In the genomic region with DNA sequence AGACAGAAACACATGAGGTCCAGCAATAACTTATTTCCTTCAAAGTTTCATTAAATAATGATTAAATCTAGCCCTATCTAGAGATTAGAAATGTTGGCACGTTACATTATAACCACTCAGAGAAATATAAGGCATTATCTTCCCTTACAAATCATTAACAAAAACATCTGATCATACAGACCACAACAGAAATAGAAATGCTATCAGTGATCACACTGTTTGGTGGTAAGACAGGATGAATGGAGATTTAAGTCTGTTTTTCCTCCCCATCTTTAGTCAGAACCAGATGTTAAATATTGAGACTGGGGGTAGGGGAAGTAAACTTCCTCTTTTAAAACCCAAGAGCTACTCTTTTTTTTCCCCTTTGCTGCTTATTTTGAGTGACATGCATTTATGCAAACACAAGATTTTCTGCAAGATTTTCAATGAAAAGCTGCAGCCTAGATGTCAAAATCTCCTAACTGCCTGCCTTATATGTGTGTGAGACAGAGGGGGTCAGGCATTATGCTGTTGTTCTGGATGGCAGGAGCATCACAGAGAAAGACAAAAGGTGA, we compare ENCODE assay signal across 8 cellular contexts.
DNase-seq lines count a peak whose midpoint lies in the region; ATAC-seq and TF ChIP-seq lines count a peak whose summit lies in the region.

No MANE protein-coding gene starts in this region.

- H3K36me3 Mint-ChIP-seq in endothelial cell (ENCODE audit: low read depth, unreplicated experiment) = peaks cover 4% of the 10 kb centered on the region

- H3K79me2 ChIP-seq in Loucy (ENCODE audit: insufficient read depth, low read length) = peaks cover 5% of the 10 kb centered on the region; the same call in 1 of the 2 replicates

- no peak overlapping the region for H2AFZ ChIP-seq in Loucy (ENCODE audit: low read length)

- H3K4me1 Mint-ChIP-seq in endothelial cell (ENCODE audit: unreplicated experiment) = peaks cover 26% of the 10 kb centered on the region

- no peaks in the 10 kb centered on the region for H4K20me1 ChIP-seq in Loucy (ENCODE audit: insufficient read depth, low read length, poor library complexity, severe bottlenecking)

- no peaks in the 10 kb centered on the region; the same call in 1 of the 2 replicates for H3K9me3 ChIP-seq in Loucy (ENCODE audit: insufficient read depth, low read depth, low read length)
- H3K9me3 ChIP-seq in right atrium auricular region = no peaks in the 10 kb centered on the region

- no peak overlapping the region for H3K27ac ChIP-seq in right atrium auricular region

- H3K4me1 ChIP-seq in Loucy (ENCODE audit: insufficient read depth, low read length, poor library complexity, severe bottlenecking) = peaks cover 25% of the 10 kb centered on the region
- peaks cover 0 to 48% of the 10 kb centered on the region in 2 donors for H3K4me1 ChIP-seq in right atrium auricular region

- no peaks in the 10 kb centered on the region for H3K36me3 ChIP-seq in Loucy (ENCODE audit: insufficient read depth, low read length)
- no peaks in the 10 kb centered on the region for H3K36me3 ChIP-seq in right atrium auricular region

- H3K9me3 Mint-ChIP-seq in endothelial cell (ENCODE audit: unreplicated experiment) = no peaks in the 10 kb centered on the region

- H3K27ac Mint-ChIP-seq in endothelial cell (ENCODE audit: unreplicated experiment) = peak overlapping the region; percentile 10

- no peak overlapping the region for H3K9ac ChIP-seq in Loucy (ENCODE audit: low read depth, low read length, poor library complexity, severe bottlenecking)

- peak overlapping the region; percentile 67 for H3K4me2 ChIP-seq in Loucy (ENCODE audit: low read depth, low read length, poor library complexity, severe bottlenecking)

- peaks cover 1% of the 10 kb centered on the region for H3K27me3 Mint-ChIP-seq in endothelial cell (ENCODE audit: unreplicated experiment)

- H3K4me3 Mint-ChIP-seq in endothelial cell (ENCODE audit: unreplicated experiment) = no peak overlapping the region

- ATAC-seq in GM18502 (IDR thresholded peaks at IDR 0.05; ENCODE audit: poor library complexity, unreplicated experiment) = peak; percentile 83
- ATAC-seq in GM21786 (IDR thresholded peaks at IDR 0.05; ENCODE audit: unreplicated experiment) = peak; percentile 77

- no peak for DNase-seq in endothelial cell (ENCODE audit: low spot score)
- DNase-seq in ecto neural progenitor cell (ENCODE audit: low spot score) = no peak
- DNase-seq in anterior cingulate cortex (lab: John Stamatoyannopoulos, UW) = no peak
- DNase-seq in right atrium auricular region (ENCODE audit: low spot score) = no peak
- DNase-seq in activated CD4-positive, alpha-beta T cell treated with anti-CD3 and anti-CD28 coated beads, Interleukin-2, amount 50 U/mL, for 4 hours = no peak

- H3F3A ChIP-seq in Loucy (ENCODE audit: low read depth) = peaks cover 5% of the 10 kb centered on the region; the same call in 1 of the 2 replicates

- no peaks in the 10 kb centered on the region for H3K9me2 ChIP-seq in Loucy (replicated peaks; ENCODE audit: low read depth, low read length)

- peak overlapping the region; percentile 12 for H3K4me3 ChIP-seq in Loucy (ENCODE audit: low read length, poor library complexity, severe bottlenecking)
- no peak overlapping the region for H3K4me3 ChIP-seq in right atrium auricular region

- TF ChIP-seq CTCF in Loucy (conservative IDR thresholded peaks at IDR 0.05; ENCODE audit: low read length) = no peak
- no peak for TF ChIP-seq CTCF in endothelial cell (IDR thresholded peaks at IDR 0.05; ENCODE audit: unreplicated experiment)
- no peak for TF ChIP-seq CTCF in right atrium auricular region (IDR thresholded peaks at IDR 0.05)

- H3K27me3 ChIP-seq in Loucy (ENCODE audit: insufficient read depth, low read length, poor library complexity, severe bottlenecking) (no peaks in the 10 kb centered on the region), right atrium auricular region (no peaks in the 10 kb centered on the region)
